In the genomic region with DNA sequence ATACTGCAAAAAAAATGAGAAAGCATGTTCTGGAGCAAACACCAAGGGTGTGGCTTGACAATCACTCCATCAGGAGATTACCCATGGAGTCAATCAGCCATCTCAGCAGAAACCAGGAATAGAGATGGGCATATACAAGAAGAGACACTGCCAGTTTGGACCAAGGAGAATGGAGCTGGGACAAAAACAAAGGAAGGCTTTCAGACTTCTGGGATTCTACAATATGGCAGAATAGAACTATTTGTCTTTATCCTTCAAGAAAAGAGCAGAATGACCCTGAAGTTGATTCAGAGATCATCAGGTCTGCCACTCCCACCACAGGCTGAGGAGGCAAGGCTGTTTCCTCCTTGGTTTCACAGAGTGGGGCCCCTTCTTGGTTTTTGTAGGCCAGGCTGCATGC, we compare ENCODE assay signal across 6 cellular contexts. TPM values are rescaled to one million over a fixed set of nuclear protein-coding genes. Genes with fewer than 3 reads are reported as not detected.
"Had no signal": no experiment of that assay in that cellular context is flagged by ENCODE, and none has a peak within 500 bp of the region (broad histone marks: within the 10 kb centered on the region; RNA-seq: fewer than 3 reads in every experiment).

No MANE protein-coding gene starts in this region.

- H3K4me3 ChIP-seq: GM23338, K562 had no signal

- H3K4me3 Mint-ChIP-seq: GM23338, H9 had no signal

- H3K27ac Mint-ChIP-seq: GM23338, H9 had no signal

- DNase-seq: H9, HCEC 1CT, IMR-90 had no signal

RNA-seq across cellular contexts. Expression of gene KIF5C, which starts 48.2 kb away (rescaled TPM):
- total RNA-seq: HT-29 had no signal
